Comparison of ENCODE assay signal across 22 cellular contexts in the genomic region with DNA sequence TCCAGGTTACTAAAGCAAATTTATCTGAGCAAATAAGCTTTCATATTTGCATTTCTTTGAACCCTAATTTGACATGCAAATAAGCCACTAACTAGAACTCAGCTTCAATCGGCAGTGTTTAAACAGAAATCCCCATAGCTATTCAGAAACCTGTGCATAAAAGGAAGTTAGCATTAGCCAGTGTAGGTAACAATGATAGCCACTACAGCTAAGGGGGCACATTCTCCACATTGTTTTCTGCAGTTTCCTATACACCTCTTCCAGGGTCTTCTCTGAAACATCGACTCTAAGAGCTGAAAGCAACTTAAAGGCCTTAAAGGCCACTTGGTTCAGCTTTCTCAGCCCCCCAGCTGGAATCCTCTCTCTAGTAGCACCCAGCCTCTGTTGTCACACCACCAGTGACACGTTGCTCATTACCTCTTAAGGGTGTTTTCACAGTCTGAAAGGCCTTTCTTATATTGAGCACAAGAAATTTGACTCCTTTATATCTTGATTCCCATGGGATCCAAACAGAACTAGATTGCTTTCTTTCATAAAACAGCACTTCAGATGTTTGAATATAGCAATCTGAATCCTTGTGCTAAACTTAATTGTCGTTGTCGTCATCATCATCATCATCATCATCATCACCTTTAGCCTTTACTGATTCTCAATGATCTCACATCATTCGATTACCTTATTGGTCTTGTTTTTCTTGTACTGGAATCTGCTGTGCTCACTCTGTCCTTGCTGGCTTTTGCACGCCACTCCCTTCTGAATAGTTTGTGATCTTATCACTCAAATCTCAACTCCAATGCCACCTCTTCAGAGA.
A peak's percentile ranks its signal among the peaks of the same experiment; 100 is the strongest.
DNase-seq lines count a peak whose midpoint lies in the region; ATAC-seq, FAIRE-seq and TF ChIP-seq lines count a peak whose summit lies in the region.
"Had no signal": no experiment of that assay in that cellular context is flagged by ENCODE, and none has a peak within 500 bp of the region (broad histone marks: within the 10 kb centered on the region; RNA-seq: fewer than 3 reads in every experiment).

No MANE protein-coding gene starts in this region.

- no peaks in the 10 kb centered on the region for H3K79me2 ChIP-seq in H1 (ENCODE audit: control insufficient read depth in 1 of 2, insufficient read depth in 2 of 2, low read length in 2 of 2)

- H3K4me2 ChIP-seq in BLaER1 = peak overlapping the region; percentile 13; the same call in 1 of the 2 replicates
- H3K4me2 ChIP-seq in H1 (ENCODE audit: insufficient read depth in 1 of 2, low read depth in 2 of 2, low read length in 2 of 2) = peak overlapping the region; percentile 13 to 31; a peak in 1 of 4 replicates
- H3K4me2 ChIP-seq: KMS-11 had no signal

- 69% methylated on average over 7 of the region's 7 CpGs; no CpG with 5 or more reads in 1 of the 2 experiments for WGBS in H1 (ENCODE audit: extremely low coverage in 1 of 2, insufficient coverage in 1 of 2, insufficient read length in 1 of 2, insufficient replicate concordance in 2 of 2, low coverage in 1 of 2, low lambda C conversion rate in 2 of 2, missing lambda C conversion rate in 1 of 2), 2 experiments

- H2BK120ac ChIP-seq in H1 (replicated peaks; ENCODE audit: low read depth, low read length) = no peak overlapping the region

- no peak overlapping the region for H4K8ac ChIP-seq in H1 (ENCODE audit: extremely low read depth, insufficient read depth, low read length)

- intact Hi-C loops in CD4-positive, alpha-beta T cell (cut with DNase I, micrococcal nuclease) = no loop called here

- TF ChIP-seq CTCF in HEK293 (tag by site-specific recombination; IDR thresholded peaks at IDR 0.05) = no peak
- no peak for TF ChIP-seq CTCF in H1 (IDR thresholded peaks at IDR 0.05; ENCODE audit: control extremely low read depth in 1 of 3, insufficient read depth in 1 of 3, low read depth in 1 of 3, low read length in 3 of 3)
- no peak for TF ChIP-seq CTCF in CD4-positive, alpha-beta T cell (IDR thresholded peaks at IDR 0.05)

- no peak overlapping the region for H4K91ac ChIP-seq in H1 (replicated peaks; ENCODE audit: insufficient read length, low read length)

- no peak overlapping the region for H3K4me3 Mint-ChIP-seq in CD4-positive, alpha-beta T cell
- H3K4me3 Mint-ChIP-seq: CD8-positive, alpha-beta T cell; HFFc6; T-cell; T-helper 2 cell treated with Interferon-gamma antibody and Interleukin-4, amounts not matched to agents 5 μg/mL and 100 μg/mL, for 36 hours had no signal

- H3K4me3 ChIP-seq in BLaER1 (no peak overlapping the region), HEK293 (ENCODE audit: low read depth, low read length) (no peak overlapping the region), H1 (ENCODE audit: extremely low read depth in 1 of 4, insufficient read depth in 2 of 4, low read depth in 3 of 4, low read length in 4 of 4) (no peak overlapping the region)
- H3K4me3 ChIP-seq: SJCRH30 had no signal

- no peak overlapping the region; the same call in 1 of the 2 replicates for H3K27ac ChIP-seq in BLaER1
- H3K27ac ChIP-seq in HEK293 (ENCODE audit: extremely low read depth, low read depth, low read length) = no peak overlapping the region
- H3K27ac ChIP-seq in H1 (ENCODE audit: low read depth, low read length) = no peak overlapping the region
- H3K27ac ChIP-seq in CD4-positive, alpha-beta T cell (ENCODE audit: low read depth, low read length) = no peak overlapping the region
- H3K27ac ChIP-seq: KMS-11, SJCRH30 had no signal

- peak overlapping the region; percentile 76 for H2BK20ac ChIP-seq in H1 (ENCODE audit: low read length)

- H3K9me3 ChIP-seq in BLaER1 = no peaks in the 10 kb centered on the region
- no peaks in the 10 kb centered on the region for H3K9me3 ChIP-seq in HEK293 (ENCODE audit: control insufficient read depth, insufficient read depth, low read depth, low read length)
- no peaks in the 10 kb centered on the region for H3K9me3 ChIP-seq in H1 (ENCODE audit: insufficient read depth in 2 of 2, low read depth in 1 of 2, low read length in 1 of 2)
- no peaks in the 10 kb centered on the region for H3K9me3 ChIP-seq in CD4-positive, alpha-beta T cell (ENCODE audit: control insufficient read depth, low read length)
- H3K9me3 ChIP-seq: SJCRH30 had no signal

- H2BK12ac ChIP-seq in H1 (ENCODE audit: low read depth, low read length) = peak overlapping the region; percentile 53; the same call in 1 of the 2 replicates

- no peak for FAIRE-seq in H1 (lab: Jason Lieb, UNC)
- FAIRE-seq: GM12891, H54, RCC 7860 had no signal

- peaks cover 15% of the 10 kb centered on the region for H3K27me3 Mint-ChIP-seq in CD4-positive, alpha-beta T cell

- H3K36me3 Mint-ChIP-seq in CD4-positive, alpha-beta T cell (ENCODE audit: low read depth) = no peaks in the 10 kb centered on the region
- H3K36me3 Mint-ChIP-seq: CD8-positive, alpha-beta T cell; T-cell had no signal

- H4K20me1 ChIP-seq in BLaER1 = no peaks in the 10 kb centered on the region
- no peaks in the 10 kb centered on the region for H4K20me1 ChIP-seq in H1 (replicated peaks in 1 of 2; ENCODE audit: control insufficient read depth in 1 of 2, insufficient read depth in 2 of 2, low read length in 2 of 2)

- CTCF ChIA-PET in HEK293 (lab: Yijun Ruan, JAX) (interaction anchor here (0.6 kb wide), 1 partner anchor 497 kb away, joined by 3 read pairs; no protein-coding TSS in a partner anchor), H1 (lab: Charles Lee; ENCODE audit: partially characterized antibody) (interaction anchor here (0.8 to 1.6 kb wide), 4 partner anchors 8 to 17 kb away, joined by 3 to 6 read pairs (median 4); no protein-coding TSS in a partner anchor)
- CTCF ChIA-PET in CD4-positive, alpha-beta T cell (lab: Charles Lee) = no interaction called here

- peak; percentile 40 for DNase-seq in NCI-H2107 (lab: John Stamatoyannopoulos, UW)
- DNase-seq in H1 (ENCODE audit: low read depth in 1 of 2, low spot score in 2 of 2) = no peak
- DNase-seq in CD4-positive, alpha-beta T cell = no peak
- DNase-seq in kidney glomerular epithelial cell (lab: John Stamatoyannopoulos, UW) = no peak
- no peak for DNase-seq in CD1c-positive myeloid dendritic cell (ENCODE audit: extremely low spot score)
- DNase-seq: CD8-positive, alpha-beta T cell; DMS153; HFFc6; IMR-90; NCI-H1105 treated with DMSO at 0.1 percent for 48 hours; NCI-H1930; NCI-H226; NCI-H510A treated with DMSO at 0.1 percent for 48 hours; SJCRH30; T-cell had no signal

- H3K9ac ChIP-seq in BLaER1 = no peak overlapping the region
- H3K9ac ChIP-seq in H1 (replicated peaks in 1 of 4; ENCODE audit: extremely low read depth in 1 of 4, low read depth in 3 of 4, low read length in 3 of 4) = no peak overlapping the region
- H3K9ac ChIP-seq: KMS-11 had no signal

- no peaks in the 10 kb centered on the region for H3K23me2 ChIP-seq in H1 (ENCODE audit: low read depth, low read length)

- H3K4ac ChIP-seq in H1 (replicated peaks; ENCODE audit: insufficient read length, low read depth, low read length) = no peak overlapping the region

- H3K36me3 ChIP-seq in BLaER1 (no peaks in the 10 kb centered on the region), HEK293 (ENCODE audit: control insufficient read depth in 2 of 2, insufficient read depth in 1 of 2, low read length in 2 of 2) (no peaks in the 10 kb centered on the region), H1 (ENCODE audit: control insufficient read depth in 2 of 4, insufficient read depth in 4 of 4, low read length in 3 of 4) (no peaks in the 10 kb centered on the region)
- H3K36me3 ChIP-seq: SJCRH30 had no signal

- no peaks in the 10 kb centered on the region for H3K79me1 ChIP-seq in H1 (ENCODE audit: low read depth, low read length)

- no peak overlapping the region for H2AK5ac ChIP-seq in H1 (ENCODE audit: low read depth, low read length)

- H4K5ac ChIP-seq in H1 (ENCODE audit: insufficient read length, low read depth, low read length) = no peak overlapping the region

- ATAC-seq in CD4-positive, alpha-beta T cell (ENCODE audit: poor library complexity) = no peak
- ATAC-seq: CD8-positive, alpha-beta T cell; T-cell had no signal

- H3K4me1 ChIP-seq in BLaER1 (peaks cover 23% of the 10 kb centered on the region), HEK293 (ENCODE audit: control insufficient read depth, insufficient read depth, low read length) (0 out of 2 replicates have a peak, but pooled peaks cover 5% of the 10 kb centered on the region), H1 (replicated peaks in 1 of 4; ENCODE audit: control insufficient read depth in 3 of 4, insufficient read depth in 4 of 4, low read length in 3 of 4) (peaks cover 0 to 4% (median 2%) of the 10 kb centered on the region in 4 experiments; a peak in 2 of 7 replicates)
- H3K4me1 ChIP-seq: SJCRH30 had no signal

- H3K14ac ChIP-seq in H1 (ENCODE audit: insufficient read length) = no peak overlapping the region

- no peaks in the 10 kb centered on the region for H3K4me1 Mint-ChIP-seq in CD4-positive, alpha-beta T cell (ENCODE audit: low read depth)
- H3K4me1 Mint-ChIP-seq: T-cell had no signal

- no peaks in the 10 kb centered on the region for H3K27me3 ChIP-seq in BLaER1
- H3K27me3 ChIP-seq in H1 (replicated peaks in 1 of 4; ENCODE audit: control insufficient read depth in 3 of 4, extremely low read depth in 1 of 4, insufficient read depth in 3 of 4, low read length in 3 of 4) = no peaks in the 10 kb centered on the region
- no peaks in the 10 kb centered on the region for H3K27me3 ChIP-seq in CD4-positive, alpha-beta T cell (ENCODE audit: control insufficient read depth, insufficient read depth, low read length)

- H3K27ac Mint-ChIP-seq in CD4-positive, alpha-beta T cell = no peak overlapping the region
- H3K27ac Mint-ChIP-seq: CD8-positive, alpha-beta T cell; HFFc6; T-cell; T-helper 2 cell treated with Interferon-gamma antibody and Interleukin-4, amounts not matched to agents 5 μg/mL and 100 μg/mL, for 36 hours had no signal

- no peaks in the 10 kb centered on the region for H3K9me3 Mint-ChIP-seq in CD4-positive, alpha-beta T cell
- H3K9me3 Mint-ChIP-seq: CD8-positive, alpha-beta T cell; HFFc6; T-helper 2 cell treated with Interferon-gamma antibody and Interleukin-4, amounts not matched to agents 5 μg/mL and 100 μg/mL, for 36 hours had no signal

- no peak overlapping the region for H3K23ac ChIP-seq in H1 (ENCODE audit: insufficient read length)

- no peak overlapping the region for H2BK15ac ChIP-seq in H1 (ENCODE audit: low read length)

- no peak for TF ChIP-seq EP300 in H1 (IDR thresholded peaks at IDR 0.05; ENCODE audit: borderline replicate concordance in 1 of 2, low read depth in 2 of 2, low read length in 2 of 2)

- H2BK5ac ChIP-seq in H1 (ENCODE audit: low read depth, low read length) = no peak overlapping the region

- POLR2A ChIA-PET in HEK293 (lab: Yijun Ruan, JAX) = no interaction called here
- POLR2A ChIA-PET in H1 (lab: Charles Lee; ENCODE audit: partially characterized antibody) = no interaction called here
- POLR2A ChIA-PET in CD4-positive, alpha-beta T cell (lab: Charles Lee) = no interaction called here

- H3K56ac ChIP-seq in H1 (replicated peaks; ENCODE audit: insufficient read length, low read depth, low read length) = no peak overlapping the region

- no peak overlapping the region for H3K18ac ChIP-seq in H1 (ENCODE audit: extremely low read depth, low read length)

- no peak for TF ChIP-seq POLR2A in H1 (IDR thresholded peaks at IDR 0.05; ENCODE audit: control extremely low read depth in 1 of 2, low read depth in 2 of 2, low read length in 2 of 2)

- H2AFZ ChIP-seq in H1 (ENCODE audit: low read length) = no peak overlapping the region

- TF ChIP-seq RAD21 in H1 (IDR thresholded peaks at IDR 0.05 in 1 of 2, conservative IDR thresholded peaks at IDR 0.05 in 1 of 2; ENCODE audit: low read depth in 2 of 2, low read length in 2 of 2) = no peak

TF ChIP-seq in H1, 55 proteins besides CTCF, POLR2A, EP300 and RAD21 (continues in another document):
- TF ChIP-seq SP4 (IDR thresholded peaks at IDR 0.05; ENCODE audit: low read length) = no peak
